ENCODE assay signal across 8 cellular contexts in the genomic region with DNA sequence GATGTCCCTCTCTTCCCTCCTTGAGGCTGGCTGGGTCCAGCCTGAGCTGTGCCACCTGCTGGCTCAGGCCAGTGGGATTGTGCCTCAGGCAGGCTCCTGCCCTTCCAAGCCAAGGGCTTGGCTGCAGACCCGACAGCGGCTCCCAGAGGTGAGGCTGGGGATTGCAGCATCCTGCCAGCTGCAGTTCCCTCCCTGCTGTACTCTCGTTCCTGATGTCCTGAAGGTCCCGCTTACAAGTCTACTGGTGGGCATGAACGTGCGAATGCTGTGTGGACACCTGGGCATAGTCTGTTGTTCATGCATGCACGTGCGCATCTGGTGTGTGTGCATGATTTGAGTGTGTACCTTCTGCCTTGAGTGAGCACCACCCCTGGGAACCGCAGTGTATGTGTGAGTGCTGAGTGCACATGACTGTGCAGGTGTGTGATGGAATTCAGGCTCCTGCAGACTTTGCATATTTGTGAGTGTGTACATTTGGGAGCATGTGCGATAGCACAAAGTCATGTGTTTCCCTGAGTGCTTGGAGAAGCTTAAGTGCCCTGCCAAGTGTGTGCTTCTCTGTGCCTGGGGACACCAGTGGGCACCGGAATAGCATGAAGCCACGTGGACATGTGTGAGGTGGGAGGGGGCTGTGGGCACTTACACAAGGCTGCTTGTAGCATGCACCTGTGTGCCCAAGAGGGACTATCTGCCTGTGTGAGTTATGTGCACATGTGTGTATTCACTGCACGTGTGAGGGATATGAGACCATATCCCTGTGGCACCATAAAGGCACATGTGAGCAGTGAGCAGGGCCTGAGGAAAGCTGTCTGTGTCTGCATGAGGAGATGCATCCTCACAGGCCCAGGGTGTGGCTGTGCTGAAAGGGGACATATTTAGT. TPM values are rescaled to one million over a fixed set of nuclear protein-coding genes. Genes with fewer than 3 reads are reported as not detected.
DNase-seq lines count a peak whose midpoint lies in the region; ATAC-seq and TF ChIP-seq lines count a peak whose summit lies in the region.

No MANE protein-coding gene starts in this region.

- H3K36me3 ChIP-seq in Peyer's patch, result no peaks in the 10 kb centered on the region

- DNase-seq in ELF-1 (ENCODE audit: low read depth, low spot score), result peak; percentile 95
- peak; percentile 62 for DNase-seq in HPDE6-E6E7 (ENCODE audit: extremely low spot score)
- peak in 2 of 3 donors; percentile 84 to 90 for DNase-seq in Peyer's patch
- peak; percentile 78 for DNase-seq in activated naive CD4-positive, alpha-beta T cell treated with anti-CD3 and anti-CD28 coated beads for 36 hours
- peak; percentile 88 for DNase-seq in glomerular visceral epithelial cell (ENCODE audit: extremely low spot score)
- peak; percentile 62 for DNase-seq in pons (ENCODE audit: low spot score)

- ATAC-seq in GM19463 (IDR thresholded peaks at IDR 0.05; ENCODE audit: unreplicated experiment) (no peak), HG02981 (IDR thresholded peaks at IDR 0.05; ENCODE audit: unreplicated experiment) (no peak)

- peaks cover 8% of the 10 kb centered on the region for H3K27me3 Mint-ChIP-seq in activated naive CD4-positive, alpha-beta T cell treated with anti-CD3 and anti-CD28 coated beads for 36 hours (ENCODE audit: low read depth)

- H3K4me1 Mint-ChIP-seq in activated naive CD4-positive, alpha-beta T cell treated with anti-CD3 and anti-CD28 coated beads for 36 hours (ENCODE audit: low read depth), result no peaks in the 10 kb centered on the region

- no peaks in the 10 kb centered on the region for H3K9me3 ChIP-seq in Peyer's patch

- no peaks in the 10 kb centered on the region for H3K27me3 ChIP-seq in Peyer's patch

- H3K4me3 ChIP-seq in Peyer's patch, result no peak overlapping the region

- H3K36me3 Mint-ChIP-seq in activated naive CD4-positive, alpha-beta T cell treated with anti-CD3 and anti-CD28 coated beads for 36 hours (ENCODE audit: low read depth), result no peaks in the 10 kb centered on the region

- CTCF ChIA-PET in activated naive CD4-positive, alpha-beta T cell treated with anti-CD3 and anti-CD28 coated beads for 36 hours (lab: Charles Lee), result interaction anchor here (0.9 to 1.5 kb wide), 4 partner anchors 8 to 66 kb away, joined by 3 to 4 read pairs (median 3); no protein-coding TSS in a partner anchor

- H3K27ac ChIP-seq in Peyer's patch, result no peak overlapping the region

- no peak for TF ChIP-seq POLR2A in Peyer's patch (IDR thresholded peaks at IDR 0.05)

- TF ChIP-seq CTCF in Peyer's patch (IDR thresholded peaks at IDR 0.05), result peak in 5 of 6 experiments; percentile 38 to 98 (median 94)

- no peak overlapping the region for H3K4me3 Mint-ChIP-seq in activated naive CD4-positive, alpha-beta T cell treated with anti-CD3 and anti-CD28 coated beads for 36 hours

- H3K4me1 ChIP-seq in Peyer's patch, result peaks cover 0 to 11% (median 0%) of the 10 kb centered on the region in 4 donors

- intact Hi-C loops in activated naive CD4-positive, alpha-beta T cell treated with anti-CD3 and anti-CD28 coated beads for 36 hours (cut with micrococcal nuclease), result no loop called here

- H3K27ac Mint-ChIP-seq in activated naive CD4-positive, alpha-beta T cell treated with anti-CD3 and anti-CD28 coated beads for 36 hours, result no peak overlapping the region

- no peaks in the 10 kb centered on the region for H3K9me3 Mint-ChIP-seq in activated naive CD4-positive, alpha-beta T cell treated with anti-CD3 and anti-CD28 coated beads for 36 hours

RNA-seq across cellular contexts. Expression of gene KRT7, which starts 19.3 kb away (rescaled TPM):
- 1 to 10 TPM in 1 of 4 donors, under 1 TPM in 1, not detected in 2; 0.67 to 1.2 TPM for total RNA-seq in Peyer's patch
- total RNA-seq in activated naive CD4-positive, alpha-beta T cell treated with anti-CD3 and anti-CD28 coated beads for 36 hours, result 1 to 10 TPM; 1.9 to 3.4 TPM

RNA-seq across cellular contexts. Expression of gene KRT80, which starts 22.0 kb away (rescaled TPM):
- total RNA-seq in Peyer's patch, result under 1 TPM in 2 of 4 donors, not detected in 2; 0.13 to 0.38 TPM
- total RNA-seq in activated naive CD4-positive, alpha-beta T cell treated with anti-CD3 and anti-CD28 coated beads for 36 hours, result not detected
